42 cellular contexts compared by ENCODE assay signal in the genomic region with DNA sequence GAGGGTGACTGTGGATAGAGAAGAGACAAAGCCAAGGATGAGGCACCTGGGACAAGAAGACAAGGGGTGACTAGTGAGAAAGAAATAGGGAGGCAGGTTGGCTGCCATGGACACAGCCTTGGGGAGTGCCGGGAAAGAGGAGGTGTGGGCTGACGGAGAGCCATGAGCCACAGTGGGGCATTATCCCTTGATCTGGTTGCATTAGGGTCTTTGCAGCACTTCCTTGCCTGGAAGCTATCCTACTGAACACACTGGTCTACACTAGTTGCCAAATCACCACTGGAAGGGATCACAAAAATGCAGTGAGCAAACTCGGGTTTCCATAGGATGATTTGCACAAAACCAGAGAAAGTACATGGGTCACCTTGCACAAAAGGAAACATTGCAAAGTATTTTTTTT. TPM values are rescaled to one million over a fixed set of nuclear protein-coding genes. Genes with fewer than 3 reads are reported as not detected.
"Had no signal": no experiment of that assay in that cellular context is flagged by ENCODE, and none has a peak within 500 bp of the region (broad histone marks: within the 10 kb centered on the region; RNA-seq: fewer than 3 reads in every experiment).

No MANE protein-coding gene starts in this region.

- ATAC-seq: activated naive CD4-positive, alpha-beta T cell treated with anti-CD3 and anti-CD28 coated beads, Interleukin-2, amount 50 U/mL, for 72 hours; activated naive CD8-positive, alpha-beta T cell treated with anti-CD3 and anti-CD28 coated beads, Interleukin-2, amount 50 U/mL, for 24 hours; activated T-cell treated with anti-CD3 and anti-CD28 coated beads, Interleukin-2, amount 50 U/mL, for 4 hours; activated T-cell treated with anti-CD3 and anti-CD28 coated beads, Interleukin-2, amount 50 U/mL, for 72 hours; activated T-helper 17 cell treated with anti-CD3 and anti-CD28 coated beads, Interleukin-2, amount 50 U/mL, for 72 hours; body of pancreas had no signal

- H3K9me3 ChIP-seq: adrenal gland, ascending aorta, body of pancreas, breast epithelium had no signal

- H3K27ac Mint-ChIP-seq: activated naive CD4-positive, alpha-beta T cell treated with anti-CD3 and anti-CD28 coated beads for 36 hours; activated naive CD4-positive, alpha-beta T cell treated with anti-CD3 and anti-CD28 coated beads, Interleukin-2, amount 10 ng/mL, durations not matched to agents 7 days and 5 days; activated naive CD4-positive, alpha-beta T cell treated with anti-CD3 and anti-CD28 coated beads, Interleukin-2, amount 50 U/mL, for 24 hours; activated naive CD4-positive, alpha-beta T cell treated with anti-CD3 and anti-CD28 coated beads, Interleukin-2, amount 50 U/mL, for 72 hours; activated naive CD8-positive, alpha-beta T cell; activated naive CD8-positive, alpha-beta T cell treated with anti-CD3 and anti-CD28 coated beads for 36 hours; activated naive CD8-positive, alpha-beta T cell treated with anti-CD3 and anti-CD28 coated beads, Interleukin-2, amount 10 ng/mL, durations not matched to agents 7 days and 5 days; activated naive CD8-positive, alpha-beta T cell treated with anti-CD3 and anti-CD28 coated beads, Interleukin-2, amount 50 U/mL, for 24 hours; activated T-cell treated with anti-CD3 and anti-CD28 coated beads, Interleukin-2, amount 50 U/mL, for 24 hours; activated T-cell treated with anti-CD3 and anti-CD28 coated beads, Interleukin-2, amount 50 U/mL, for 72 hours; activated T-helper 1 cell treated with anti-CD3 and anti-CD28 coated beads, Interleukin-12 subunit alpha, Interleukin-12 subunit beta, Interleukin-2, Interleukin-4 antibody, amounts not matched to agents 30 ng/mL and 10 ng/mL and 1 ng/mL, durations not matched to agents 14 hours and 24 hours and 36 hours; activated T-helper 17 cell treated with anti-CD3 and anti-CD28 coated beads, Interleukin-2, amount 50 U/mL, for 72 hours; activated T-helper 2 cell treated with anti-CD3 and anti-CD28 coated beads, Interferon-gamma antibody, Interleukin-2, Interleukin-4, amounts not matched to agents 10 μg/mL and 5 μg/mL and 100 μg/mL, durations not matched to agents 14 hours and 24 hours and 36 hours; brain had no signal

- H3K4me1 Mint-ChIP-seq: activated naive CD4-positive, alpha-beta T cell treated with anti-CD3 and anti-CD28 coated beads, Interleukin-2, amount 10 ng/mL, durations not matched to agents 7 days and 5 days; activated naive CD4-positive, alpha-beta T cell treated with anti-CD3 and anti-CD28 coated beads, Interleukin-2, amount 50 U/mL, for 24 hours; activated naive CD8-positive, alpha-beta T cell treated with anti-CD3 and anti-CD28 coated beads for 36 hours; activated naive CD8-positive, alpha-beta T cell treated with anti-CD3 and anti-CD28 coated beads, Interleukin-2, amount 10 ng/mL, durations not matched to agents 7 days and 5 days; activated naive CD8-positive, alpha-beta T cell treated with anti-CD3 and anti-CD28 coated beads, Interleukin-2, amount 50 U/mL, for 24 hours; activated T-helper 17 cell treated with anti-CD3 and anti-CD28 coated beads, Interleukin-2, amount 50 U/mL, for 72 hours; brain; central memory CD8-positive, alpha-beta T cell had no signal

- H3K4me3 Mint-ChIP-seq: activated naive CD4-positive, alpha-beta T cell treated with anti-CD3 and anti-CD28 coated beads for 36 hours; activated naive CD4-positive, alpha-beta T cell treated with anti-CD3 and anti-CD28 coated beads, Interleukin-2, amount 10 ng/mL, durations not matched to agents 7 days and 5 days; activated naive CD4-positive, alpha-beta T cell treated with anti-CD3 and anti-CD28 coated beads, Interleukin-2, amount 50 U/mL, for 24 hours; activated naive CD8-positive, alpha-beta T cell; activated naive CD8-positive, alpha-beta T cell treated with anti-CD3 and anti-CD28 coated beads for 36 hours; activated naive CD8-positive, alpha-beta T cell treated with anti-CD3 and anti-CD28 coated beads, Interleukin-2, amount 10 ng/mL, durations not matched to agents 7 days and 5 days; activated naive CD8-positive, alpha-beta T cell treated with anti-CD3 and anti-CD28 coated beads, Interleukin-2, amount 50 U/mL, for 24 hours; activated T-cell treated with anti-CD3 and anti-CD28 coated beads, Interleukin-2, amount 50 U/mL, for 24 hours; activated T-cell treated with anti-CD3 and anti-CD28 coated beads, Interleukin-2, amount 50 U/mL, for 4 hours; activated T-cell treated with anti-CD3 and anti-CD28 coated beads, Interleukin-2, amount 50 U/mL, for 72 hours; activated T-helper 1 cell treated with anti-CD3 and anti-CD28 coated beads, Interleukin-12 subunit alpha, Interleukin-12 subunit beta, Interleukin-2, Interleukin-4 antibody, amounts not matched to agents 30 ng/mL and 10 ng/mL and 1 ng/mL, durations not matched to agents 14 hours and 24 hours and 36 hours; activated T-helper 17 cell treated with anti-CD3 and anti-CD28 coated beads, Interleukin-2, amount 50 U/mL, for 72 hours; brain; central memory CD8-positive, alpha-beta T cell had no signal

- H3K4me3 ChIP-seq: adrenal gland, ascending aorta, body of pancreas, breast epithelium, cardiac muscle cell had no signal

- H3K9me3 Mint-ChIP-seq: activated naive CD4-positive, alpha-beta T cell treated with anti-CD3 and anti-CD28 coated beads for 36 hours; activated naive CD4-positive, alpha-beta T cell treated with anti-CD3 and anti-CD28 coated beads, Interleukin-2, amount 10 ng/mL, durations not matched to agents 7 days and 5 days; activated naive CD4-positive, alpha-beta T cell treated with anti-CD3 and anti-CD28 coated beads, Interleukin-2, amount 50 U/mL, for 24 hours; activated naive CD4-positive, alpha-beta T cell treated with anti-CD3 and anti-CD28 coated beads, Interleukin-2, amount 50 U/mL, for 72 hours; activated naive CD8-positive, alpha-beta T cell treated with anti-CD3 and anti-CD28 coated beads for 36 hours; activated naive CD8-positive, alpha-beta T cell treated with anti-CD3 and anti-CD28 coated beads, Interleukin-2, amount 10 ng/mL, durations not matched to agents 7 days and 5 days; activated naive CD8-positive, alpha-beta T cell treated with anti-CD3 and anti-CD28 coated beads, Interleukin-2, amount 50 U/mL, for 24 hours; activated T-cell treated with anti-CD3 and anti-CD28 coated beads, Interleukin-2, amount 50 U/mL, for 24 hours; activated T-cell treated with anti-CD3 and anti-CD28 coated beads, Interleukin-2, amount 50 U/mL, for 4 hours; activated T-cell treated with anti-CD3 and anti-CD28 coated beads, Interleukin-2, amount 50 U/mL, for 72 hours; activated T-helper 1 cell treated with anti-CD3 and anti-CD28 coated beads, Interleukin-12 subunit alpha, Interleukin-12 subunit beta, Interleukin-2, Interleukin-4 antibody, amounts not matched to agents 30 ng/mL and 10 ng/mL and 1 ng/mL, durations not matched to agents 14 hours and 24 hours and 36 hours; activated T-helper 17 cell treated with anti-CD3 and anti-CD28 coated beads, Interleukin-2, amount 50 U/mL, for 72 hours; activated T-helper 2 cell treated with anti-CD3 and anti-CD28 coated beads, Interferon-gamma antibody, Interleukin-2, Interleukin-4, amounts not matched to agents 10 μg/mL and 5 μg/mL and 100 μg/mL, durations not matched to agents 14 hours and 24 hours and 36 hours; central memory CD8-positive, alpha-beta T cell had no signal

- H3K27ac ChIP-seq: adrenal gland, ascending aorta, body of pancreas, brain microvascular endothelial cell, breast epithelium, cardiac muscle cell had no signal

- DNase-seq: activated effector memory CD4-positive, alpha-beta T cell treated with anti-CD3 and anti-CD28 coated beads, Interleukin-2, amount 50 U/mL, for 16 hours; activated effector memory CD4-positive, alpha-beta T cell treated with Interleukin-2 at 50 U/mL for 16 hours; activated gamma-delta T cell; activated gamma-delta T cell treated with Interleukin-2 at 50 U/mL for 16 hours; activated naive CD4-positive, alpha-beta T cell; activated naive CD4-positive, alpha-beta T cell treated with anti-CD3 and anti-CD28 coated beads for 36 hours; activated naive CD4-positive, alpha-beta T cell treated with anti-CD3 and anti-CD28 coated beads, Interleukin-2, amount 10 ng/mL, durations not matched to agents 7 days and 5 days; activated naive CD4-positive, alpha-beta T cell treated with anti-CD3 and anti-CD28 coated beads, Interleukin-2, amount 50 U/mL, for 16 hours; activated naive CD4-positive, alpha-beta T cell treated with Interleukin-2 at 50 U/mL for 16 hours; activated naive CD8-positive, alpha-beta T cell treated with anti-CD3 and anti-CD28 coated beads for 36 hours; activated naive CD8-positive, alpha-beta T cell treated with anti-CD3 and anti-CD28 coated beads, Interleukin-2, amount 10 ng/mL, durations not matched to agents 7 days and 5 days; activated naive CD8-positive, alpha-beta T cell treated with anti-CD3 and anti-CD28 coated beads, Interleukin-2, amount 50 U/mL, for 24 hours; activated T-cell treated with anti-CD3 and anti-CD28 coated beads for 4 hours; activated T-cell treated with anti-CD3 and anti-CD28 coated beads, Interleukin-2, amount 50 U/mL, for 1 hour; activated T-cell treated with anti-CD3 and anti-CD28 coated beads, Interleukin-2, amount 50 U/mL, for 24 hours; activated T-cell treated with anti-CD3 and anti-CD28 coated beads, Interleukin-2, amount 50 U/mL, for 4 hours; activated T-cell treated with anti-CD3 and anti-CD28 coated beads, Interleukin-2, amount 50 U/mL, for 48 hours; activated T-cell treated with anti-CD3 and anti-CD28 coated beads, Interleukin-2, amount 50 U/mL, for 72 hours; adrenal gland; amniotic stem cell; amygdala; anterior cingulate cortex; aorta; body of pancreas; brain microvascular endothelial cell; caudate nucleus; central memory CD4-positive, alpha-beta T cell; cerebellar nuclear complex had no signal

- H3K36me3 ChIP-seq: adrenal gland, ascending aorta, brain microvascular endothelial cell, breast epithelium, cardiac muscle cell had no signal

- H3K4me1 ChIP-seq: adrenal gland, ascending aorta, body of pancreas, breast epithelium had no signal

- H3K36me3 Mint-ChIP-seq: activated naive CD4-positive, alpha-beta T cell treated with anti-CD3 and anti-CD28 coated beads, Interleukin-2, amount 10 ng/mL, durations not matched to agents 7 days and 5 days; activated naive CD4-positive, alpha-beta T cell treated with anti-CD3 and anti-CD28 coated beads, Interleukin-2, amount 50 U/mL, for 24 hours; activated naive CD4-positive, alpha-beta T cell treated with anti-CD3 and anti-CD28 coated beads, Interleukin-2, amount 50 U/mL, for 72 hours; activated naive CD8-positive, alpha-beta T cell; activated naive CD8-positive, alpha-beta T cell treated with anti-CD3 and anti-CD28 coated beads for 36 hours; activated naive CD8-positive, alpha-beta T cell treated with anti-CD3 and anti-CD28 coated beads, Interleukin-2, amount 10 ng/mL, durations not matched to agents 7 days and 5 days; brain had no signal

- H3K27me3 ChIP-seq: adrenal gland, ascending aorta, body of pancreas, brain microvascular endothelial cell had no signal

RNA-seq across cellular contexts. Expression of gene ASB18, which starts 27.7 kb away (rescaled TPM):
- total RNA-seq: activated naive CD4-positive, alpha-beta T cell treated with anti-CD3 and anti-CD28 coated beads for 36 hours; activated naive CD4-positive, alpha-beta T cell treated with anti-CD3 and anti-CD28 coated beads, Interleukin-2, amount 50 U/mL, for 72 hours; activated naive CD8-positive, alpha-beta T cell treated with anti-CD3 and anti-CD28 coated beads for 36 hours; activated naive CD8-positive, alpha-beta T cell treated with anti-CD3 and anti-CD28 coated beads, Interleukin-2, amount 10 ng/mL, durations not matched to agents 7 days and 5 days; activated T-cell treated with anti-CD3 and anti-CD28 coated beads, Interleukin-2, amount 50 U/mL, for 4 hours; activated T-cell treated with anti-CD3 and anti-CD28 coated beads, Interleukin-2, amount 50 U/mL, for 72 hours; activated T-helper 1 cell treated with anti-CD3 and anti-CD28 coated beads, Interleukin-12 subunit alpha, Interleukin-12 subunit beta, Interleukin-2, Interleukin-4 antibody, amounts not matched to agents 30 ng/mL and 10 ng/mL and 1 ng/mL, durations not matched to agents 14 hours and 24 hours and 36 hours; activated T-helper 17 cell treated with anti-CD3 and anti-CD28 coated beads, Interleukin-2, amount 50 U/mL, for 72 hours; activated T-helper 2 cell treated with anti-CD3 and anti-CD28 coated beads, Interferon-gamma antibody, Interleukin-2, Interleukin-4, amounts not matched to agents 10 μg/mL and 5 μg/mL and 100 μg/mL, durations not matched to agents 14 hours and 24 hours and 36 hours; adrenal gland; aorta; ascending aorta; astrocyte; body of pancreas; breast epithelium; bronchial epithelial cell; cardiac muscle cell had no signal
- polyA plus RNA-seq: adipose tissue, adrenal gland, aorta had no signal
